8 cellular contexts compared by ENCODE assay signal in genomic region chr7:99557940-99558305, GRCh38. TPM values are rescaled to one million over a fixed set of nuclear protein-coding genes. Genes with fewer than 3 reads are reported as not detected.
A peak's percentile ranks its signal among the peaks of the same experiment; 100 is the strongest.
DNase-seq lines count a peak whose midpoint lies in the region; ATAC-seq, FAIRE-seq and TF ChIP-seq lines count a peak whose summit lies in the region.

No MANE protein-coding gene starts in this region.

- peak overlapping the region; percentile 73 for H4K5ac ChIP-seq in mesendoderm (ENCODE audit: low read length)

- no peak for TF ChIP-seq EP300 in K562 (IDR thresholded peaks at IDR 0.05; ENCODE audit: low read length)

- peak overlapping the region; percentile 10 for H2BK5ac ChIP-seq in mesendoderm (ENCODE audit: low read length)

- peak overlapping the region; percentile 100 for H3K4me2 ChIP-seq in K562 (ENCODE audit: insufficient read depth, low read length)
- H3K4me2 ChIP-seq in mesendoderm (ENCODE audit: low read length) = peak overlapping the region; percentile 90

- peaks cover 26% of the 10 kb centered on the region for H3K79me1 ChIP-seq in mesendoderm (ENCODE audit: low read length)

- in situ Hi-C loops in K562 (cut with MboI) = no loop called here

- no peak for FAIRE-seq in K562 (lab: Jason Lieb, UNC)

- H3K27me3 ChIP-seq in heart left ventricle (no peaks in the 10 kb centered on the region), K562 (ENCODE audit: control insufficient read depth in 2 of 2, insufficient read depth in 2 of 2, low read length in 2 of 2) (no peaks in the 10 kb centered on the region), mesendoderm (ENCODE audit: insufficient read depth, low read length, poor library complexity) (no peaks in the 10 kb centered on the region), uterus (no peaks in the 10 kb centered on the region)

- H3K79me2 ChIP-seq in K562 (ENCODE audit: control insufficient read depth, insufficient read depth, low read length) (peaks cover 62% of the 10 kb centered on the region), mesendoderm (ENCODE audit: control insufficient read depth, insufficient read depth, low read length) (peaks cover 35% of the 10 kb centered on the region)

- peak overlapping the region; percentile 58 to 99 (median 88) for H3K4me3 ChIP-seq in heart left ventricle
- peak overlapping the region; percentile 88 for H3K4me3 ChIP-seq in K562
- peak overlapping the region; percentile 97 for H3K4me3 ChIP-seq in mesendoderm (ENCODE audit: low read length)
- H3K4me3 ChIP-seq in uterus = peak overlapping the region; percentile 88 to 95

- peak overlapping the region; percentile 96 for H2AK5ac ChIP-seq in mesendoderm (ENCODE audit: low read length)

- CTCF ChIA-PET in K562 (lab: Yijun Ruan, JAX; ENCODE audit: low intra/inter-chr PET ratio) = no interaction called here

- TF ChIP-seq RAD21 in K562 (CRISPR knock-in tag; conservative IDR thresholded peaks at IDR 0.05 in 1 of 2, IDR thresholded peaks at IDR 0.05 in 1 of 2) = no peak

- peak overlapping the region; percentile 100 for H3K9ac ChIP-seq in K562 (ENCODE audit: insufficient read depth in 1 of 2, low read depth in 2 of 2, low read length in 2 of 2)
- peak overlapping the region; percentile 99 for H3K9ac ChIP-seq in mesendoderm (ENCODE audit: low read length)

- no peaks in the 10 kb centered on the region for H3K9me3 ChIP-seq in heart left ventricle
- H3K9me3 ChIP-seq in K562 (replicated peaks; ENCODE audit: control insufficient read depth, insufficient read depth, low read depth, low read length) = no peaks in the 10 kb centered on the region
- no peaks in the 10 kb centered on the region for H3K9me3 ChIP-seq in uterus

- H3K27ac ChIP-seq in heart left ventricle (peak overlapping the region; percentile 91 to 99 (median 96)), K562 (ENCODE audit: extremely low read depth, low read depth, low read length) (peak overlapping the region; percentile 95), mesendoderm (ENCODE audit: low read depth, low read length) (peak overlapping the region; percentile 41), uterus (peak overlapping the region; percentile 94 to 95)

- H2AFZ ChIP-seq in K562 (ENCODE audit: low read depth, low read length) = peak overlapping the region; percentile 92

- no TSS peak for BruUV-seq in K562 (replicated peaks; lab: Mats Ljungman, UMichigan)

- H4K20me1 ChIP-seq in K562 (replicated peaks; ENCODE audit: control insufficient read depth, insufficient read depth, low read length) = peaks cover 13% of the 10 kb centered on the region; the same call in 1 of the 2 replicates

- no peak overlapping the region for H4K8ac ChIP-seq in mesendoderm (ENCODE audit: low read depth, low read length)

- peak overlapping the region; percentile 20 for H3K18ac ChIP-seq in mesendoderm (ENCODE audit: low read length)

- H3K36me3 ChIP-seq in heart left ventricle (peaks cover 0 to 66% (median 44%) of the 10 kb centered on the region in 9 donors), K562 (ENCODE audit: control insufficient read depth, insufficient read depth, low read length) (peaks cover 69% of the 10 kb centered on the region), mesendoderm (ENCODE audit: control insufficient read depth, insufficient read depth, low read length) (peaks cover 11% of the 10 kb centered on the region), uterus (no peaks in the 10 kb centered on the region)

- peaks cover 8% of the 10 kb centered on the region for H3K9me1 ChIP-seq in K562 (ENCODE audit: control insufficient read depth, insufficient read depth, low read length)

- peak in 1 of 12 donors; percentile 6 for TF ChIP-seq CTCF in heart left ventricle (IDR thresholded peaks at IDR 0.05)
- TF ChIP-seq CTCF in K562 (IDR thresholded peaks at IDR 0.05 in 2 of 3, conservative IDR thresholded peaks at IDR 0.05 in 1 of 3; ENCODE audit: insufficient read depth in 2 of 3, low read depth in 1 of 3, low read length in 3 of 3) = no peak
- no peak for TF ChIP-seq CTCF in uterus (IDR thresholded peaks at IDR 0.05)

- H3K23ac ChIP-seq in mesendoderm (ENCODE audit: low read length) = peak overlapping the region; percentile 25

- no peak overlapping the region for H2BK120ac ChIP-seq in mesendoderm (ENCODE audit: low read depth, low read length)

- ATAC-seq in heart left ventricle (peak in 2 of 4 donors; percentile 60 to 73), Right ventricle myocardium inferior (no peak), HG03342 (IDR thresholded peaks at IDR 0.05; ENCODE audit: unreplicated experiment) (peak; percentile 35), K562 (peak; percentile 69)

- 1 to 3% (median 1%) methylated on average over 17 of the region's 17 CpGs for WGBS in heart left ventricle, 4 donors
- WGBS in K562 (ENCODE audit: insufficient coverage, low coverage, missing lambda C conversion rate) = under 1% methylated on average over 17 of the region's 17 CpGs
- no CpG with 5 or more reads among the region's 17 CpGs for WGBS in mesendoderm (ENCODE audit: extremely low coverage, insufficient coverage, low lambda C conversion rate)

- H3K4ac ChIP-seq in mesendoderm (ENCODE audit: low read depth, low read length) = peak overlapping the region; percentile 9

- peaks cover 0 to 39% (median 24%) of the 10 kb centered on the region in 12 donors for H3K4me1 ChIP-seq in heart left ventricle
- H3K4me1 ChIP-seq in K562 (replicated peaks in 1 of 2; ENCODE audit: control insufficient read depth in 2 of 2, insufficient read depth in 2 of 2, low read length in 2 of 2) = peaks cover 16 to 23% of the 10 kb centered on the region in 2 experiments
- H3K4me1 ChIP-seq in mesendoderm (ENCODE audit: control insufficient read depth, low read depth, low read length) = peaks cover 3% of the 10 kb centered on the region
- peaks cover 5 to 9% of the 10 kb centered on the region in 2 donors for H3K4me1 ChIP-seq in uterus

- POLR2A ChIA-PET in K562 (lab: Yijun Ruan, JAX) = interaction anchor here (0.6 to 4.5 kb wide), 27 partner anchors 8 to 547 kb away, joined by 3 to 31 read pairs (median 5); partner anchors contain the start of genes BUD31, PDAP1, TRIM4 and ZKSCAN5

- H2BK15ac ChIP-seq in mesendoderm (replicated peaks; ENCODE audit: low read depth) = no peak overlapping the region

- no peak for DNase-seq in heart left ventricle
- no peak for DNase-seq in Right ventricle myocardium inferior (ENCODE audit: missing footprints)
- DNase-seq in K562 (ENCODE audit: extremely low read depth in 1 of 4, low spot score in 3 of 4) = no peak
- DNase-seq in mesendoderm = peak; percentile 37
- no peak for DNase-seq in uterus
- no peak for DNase-seq in posterior vena cava (ENCODE audit: low spot score)
- no peak for DNase-seq in NCI-H2227 treated with DMSO at 0.1 percent for 48 hours (lab: John Stamatoyannopoulos, UW)

- TF ChIP-seq POLR2A in heart left ventricle (IDR thresholded peaks at IDR 0.05) = no peak
- TF ChIP-seq POLR2A in K562 (conservative IDR thresholded peaks at IDR 0.05) = no peak
- no peak for TF ChIP-seq POLR2A in uterus (IDR thresholded peaks at IDR 0.05)

- intact Hi-C loops in heart left ventricle (cut with DNase I) = loop anchor here in 9 of 10 donors (1.0 to 10.0 kb wide), 6 partner anchors 46 to 123 kb away; partner anchors contain the start of genes ZKSCAN5 (in 6 of the 9), ZNF394 (in 6 of the 9), ZSCAN25 (in 2 of the 9) and CPSF4 (in 1 of the 9)
- intact Hi-C loops in Right ventricle myocardium inferior (cut with DNase I) = no loop called here
- intact Hi-C loops in K562 (cut with micrococcal nuclease) = loop anchor here (2.0 to 10.0 kb wide), 2 partner anchors 59 to 83 kb away; partner anchors contain the start of genes ZNF789 and ZSCAN25
- intact Hi-C loops in uterus (cut with DNase I; ENCODE audit: low total_unique reads) = no loop called here
- intact Hi-C loops in posterior vena cava (cut with DNase I) = no loop called here

- H3K56ac ChIP-seq in mesendoderm (ENCODE audit: low read length) = peak overlapping the region; percentile 97

RNA-seq across cellular contexts. Expression of gene ZNF655, which starts 0.5 kb away (rescaled TPM):
- total RNA-seq in heart left ventricle (10 to 100 TPM; 26.8 to 48.0 (median 32.8) TPM), Right ventricle myocardium inferior (28.3 TPM), K562 (2014; rRNA removed) (85.6 and 123 TPM in 2 replicates), K562 (2014; rRNA removed; fragmentation: Illumina TruSeq; extraction: Trizol) (94.7 and 105 TPM in 2 replicates), K562 (2015; rRNA removed; fragmentation: Illumina TruSeq; extraction: Trizol) (94.4 and 95.2 TPM in 2 replicates), K562 (2021) (68.1 and 78.1 TPM in 2 replicates), uterus (100 to 1,000 TPM in 2 of 4 donors, 10 to 100 TPM in 2; 37.1 to 142 (median 99.9) TPM), posterior vena cava (10 to 100 TPM; 55.2 to 75.5 TPM)
- polyA plus RNA-seq in heart left ventricle (10 to 100 TPM; 28.8 to 36.1 TPM), K562 (2011; rRNA removed) (81.3 and 112 TPM in 2 replicates), K562 (2014; fragmentation: Illumina TruSeq; extraction: Trizol) (101 and 103 TPM in 2 replicates), K562 (2014; fragmentation: Nextera tagmentation; extraction: Ambion mirVana) (10 to 100 TPM; 25.7 to 34.1 TPM), K562 (2014; rRNA removed) (130 and 137 TPM in 2 replicates)
- total RNA-seq in K562 (2011; cell fraction: chromatin; rRNA removed; ENCODE audit: low replicate concordance) = 232 and 346 TPM in 2 replicates
- 147 and 170 TPM in 2 replicates for total RNA-seq in K562 (2011; cell fraction: nucleolus; rRNA removed)
- total RNA-seq in K562 (2011; cell fraction: nucleoplasm; rRNA removed) = 249 and 393 TPM in 2 replicates
- 55.1 and 81.1 TPM in 2 replicates for polyA plus RNA-seq in K562 (2011; cell fraction: cytosol; rRNA removed)
- 163 and 255 TPM in 2 replicates for polyA plus RNA-seq in K562 (2011; cell fraction: nucleus; rRNA removed)
- 60.6 and 75.6 TPM in 2 replicates for polyA plus RNA-seq in K562 (2012)
- 89.6 and 93.8 TPM in 2 replicates for polyA minus RNA-seq in K562 (2011; rRNA and poly(A)+ RNA removed)
- 31.9 and 33.0 TPM in 2 replicates for polyA minus RNA-seq in K562 (2011; cell fraction: cytosol; rRNA and poly(A)+ RNA removed)
- 105 and 112 TPM in 2 replicates for polyA minus RNA-seq in K562 (2011; cell fraction: nucleus; rRNA and poly(A)+ RNA removed)
- 34.9 TPM for polyA plus RNA-seq in mesendoderm (2013, experiment 1 of 2)
- 35.4 TPM for polyA plus RNA-seq in mesendoderm (2013, experiment 2 of 2)

RNA-seq across cellular contexts. Expression of gene FAM200A, which starts 6.0 kb away (rescaled TPM):
- total RNA-seq in heart left ventricle (1 to 10 TPM; 4.7 to 7.1 (median 5.3) TPM), Right ventricle myocardium inferior (6.8 TPM), K562 (2014; rRNA removed) (6.3 and 6.4 TPM in 2 replicates), K562 (2014; rRNA removed; fragmentation: Illumina TruSeq; extraction: Trizol) (8.3 and 10.2 TPM in 2 replicates), K562 (2015; rRNA removed; fragmentation: Illumina TruSeq; extraction: Trizol) (9.4 and 10.0 TPM in 2 replicates), K562 (2021) (6.3 and 7.0 TPM in 2 replicates), uterus (10 to 100 TPM in 1 of 4 donors, 1 to 10 TPM in 3; 1.3 to 22.6 (median 5.1) TPM), posterior vena cava (1 to 10 TPM; 3.2 to 5.4 TPM)
- polyA plus RNA-seq in heart left ventricle (1 to 10 TPM; 5.8 to 6.6 TPM), K562 (2011; rRNA removed) (6.8 and 11.2 TPM in 2 replicates), K562 (2014; fragmentation: Illumina TruSeq; extraction: Trizol) (10.3 and 11.3 TPM in 2 replicates), K562 (2014; fragmentation: Nextera tagmentation; extraction: Ambion mirVana) (1 to 10 TPM; 3.3 to 4.3 TPM), K562 (2014; rRNA removed) (7.9 and 9.0 TPM in 2 replicates)
- 6.9 and 16.6 TPM in 2 replicates for total RNA-seq in K562 (2011; cell fraction: chromatin; rRNA removed; ENCODE audit: low replicate concordance)
- total RNA-seq in K562 (2011; cell fraction: nucleolus; rRNA removed) = 7.0 and 9.2 TPM in 2 replicates
- total RNA-seq in K562 (2011; cell fraction: nucleoplasm; rRNA removed) = 5.3 and 6.7 TPM in 2 replicates
- polyA plus RNA-seq in K562 (2011; cell fraction: cytosol; rRNA removed) = 3.9 and 4.3 TPM in 2 replicates
- 2.0 and 2.3 TPM in 2 replicates for polyA plus RNA-seq in K562 (2011; cell fraction: nucleus; rRNA removed)
- polyA plus RNA-seq in K562 (2012) = 5.5 and 5.8 TPM in 2 replicates
- 7.5 and 8.0 TPM in 2 replicates for polyA minus RNA-seq in K562 (2011; rRNA and poly(A)+ RNA removed)
- 3.4 and 4.9 TPM in 2 replicates for polyA minus RNA-seq in K562 (2011; cell fraction: cytosol; rRNA and poly(A)+ RNA removed)
- 5.3 and 6.8 TPM in 2 replicates for polyA minus RNA-seq in K562 (2011; cell fraction: nucleus; rRNA and poly(A)+ RNA removed)
- 3.8 TPM for polyA plus RNA-seq in mesendoderm (2013, experiment 1 of 2)
- polyA plus RNA-seq in mesendoderm (2013, experiment 2 of 2) = 3.8 TPM

RNA-seq across cellular contexts. Expression of gene TMEM225B, which starts 40.1 kb away (rescaled TPM):
- total RNA-seq in heart left ventricle (under 1 TPM in 4 of 9 donors, not detected in 5; 0.29 to 0.52 (median 0.51) TPM), Right ventricle myocardium inferior (not detected), K562 (2014; rRNA removed) (0.61 and 0.73 TPM in 2 replicates), K562 (2014; rRNA removed; fragmentation: Illumina TruSeq; extraction: Trizol) (0.18 and 0.70 TPM in 2 replicates), K562 (2015; rRNA removed; fragmentation: Illumina TruSeq; extraction: Trizol) (0.51 and 0.79 TPM in 2 replicates), K562 (2021) (0.60 and 1.3 TPM in 2 replicates), uterus (1 to 10 TPM in 1 of 4 donors, under 1 TPM in 3; 0.29 to 2.2 (median 0.66) TPM), posterior vena cava (1 to 10 TPM in 1 of 2 donors, under 1 TPM in 1; 0.57 to 2.0 TPM)
- polyA plus RNA-seq in heart left ventricle (under 1 TPM in 1 of 2 donors, not detected in 1; 0.10 TPM), K562 (2011; rRNA removed) (0.56 and 0.93 TPM in 2 replicates), K562 (2014; fragmentation: Illumina TruSeq; extraction: Trizol) (0.32 and 0.68 TPM in 2 replicates), K562 (2014; fragmentation: Nextera tagmentation; extraction: Ambion mirVana) (under 1 TPM; 0.08 to 0.25 TPM), K562 (2014; rRNA removed) (0.62 and 0.94 TPM in 2 replicates)
- 0.42 and 0.51 TPM in 2 replicates for total RNA-seq in K562 (2011; cell fraction: chromatin; rRNA removed; ENCODE audit: low replicate concordance)
- total RNA-seq in K562 (2011; cell fraction: nucleolus; rRNA removed) = 4.0 and 4.3 TPM in 2 replicates
- 1.6 and 1.8 TPM in 2 replicates for total RNA-seq in K562 (2011; cell fraction: nucleoplasm; rRNA removed)
- polyA plus RNA-seq in K562 (2011; cell fraction: cytosol; rRNA removed) = 0.30 and 1.1 TPM in 2 replicates
- polyA plus RNA-seq in K562 (2011; cell fraction: nucleus; rRNA removed) = 2.6 and 4.8 TPM in 2 replicates
- 0.64 and 0.65 TPM in 2 replicates for polyA plus RNA-seq in K562 (2012)
- polyA minus RNA-seq in K562 (2011; rRNA and poly(A)+ RNA removed) = 0.36 and 0.74 TPM in 2 replicates
- not detected in 2 replicates for polyA minus RNA-seq in K562 (2011; cell fraction: cytosol; rRNA and poly(A)+ RNA removed)
- polyA minus RNA-seq in K562 (2011; cell fraction: nucleus; rRNA and poly(A)+ RNA removed) = 2.2 TPM in 2 replicates
- polyA plus RNA-seq in mesendoderm (2013, experiment 1 of 2) = 0.04 TPM
- polyA plus RNA-seq in mesendoderm (2013, experiment 2 of 2) = not detected

RNA-seq across cellular contexts. Expression of gene ZKSCAN5, which starts 53.5 kb away (rescaled TPM):
- total RNA-seq in heart left ventricle (1 to 10 TPM; 5.6 to 9.6 (median 7.1) TPM), Right ventricle myocardium inferior (6.7 TPM), K562 (2014; rRNA removed) (14.4 and 15.4 TPM in 2 replicates), K562 (2014; rRNA removed; fragmentation: Illumina TruSeq; extraction: Trizol) (18.8 and 19.0 TPM in 2 replicates), K562 (2015; rRNA removed; fragmentation: Illumina TruSeq; extraction: Trizol) (17.5 and 17.9 TPM in 2 replicates), K562 (2021) (14.3 and 15.4 TPM in 2 replicates), uterus (10 to 100 TPM in 1 of 4 donors, 1 to 10 TPM in 3; 3.1 to 15.5 (median 9.2) TPM), posterior vena cava (1 to 10 TPM; 5.9 to 7.0 TPM)
- polyA plus RNA-seq in heart left ventricle (1 to 10 TPM; 2.1 to 5.8 TPM), K562 (2011; rRNA removed) (10.9 and 15.0 TPM in 2 replicates), K562 (2014; fragmentation: Illumina TruSeq; extraction: Trizol) (14.4 and 15.7 TPM in 2 replicates), K562 (2014; fragmentation: Nextera tagmentation; extraction: Ambion mirVana) (1 to 10 TPM; 4.2 to 8.8 TPM), K562 (2014; rRNA removed) (9.5 and 10.3 TPM in 2 replicates)
- total RNA-seq in K562 (2011; cell fraction: chromatin; rRNA removed; ENCODE audit: low replicate concordance) = 35.9 and 48.1 TPM in 2 replicates
- total RNA-seq in K562 (2011; cell fraction: nucleolus; rRNA removed) = 26.8 TPM in 2 replicates
- total RNA-seq in K562 (2011; cell fraction: nucleoplasm; rRNA removed) = 28.6 and 31.7 TPM in 2 replicates
- 5.8 and 6.9 TPM in 2 replicates for polyA plus RNA-seq in K562 (2011; cell fraction: cytosol; rRNA removed)
- polyA plus RNA-seq in K562 (2011; cell fraction: nucleus; rRNA removed) = 9.0 and 10.9 TPM in 2 replicates
- polyA plus RNA-seq in K562 (2012) = 10.0 and 11.0 TPM in 2 replicates
- polyA minus RNA-seq in K562 (2011; rRNA and poly(A)+ RNA removed) = 31.5 and 37.9 TPM in 2 replicates
- polyA minus RNA-seq in K562 (2011; cell fraction: cytosol; rRNA and poly(A)+ RNA removed) = 12.6 and 15.7 TPM in 2 replicates
- 8.8 and 13.1 TPM in 2 replicates for polyA minus RNA-seq in K562 (2011; cell fraction: nucleus; rRNA and poly(A)+ RNA removed)
- 8.6 TPM for polyA plus RNA-seq in mesendoderm (2013, experiment 1 of 2)
- 8.9 TPM for polyA plus RNA-seq in mesendoderm (2013, experiment 2 of 2)

RNA-seq across cellular contexts. Expression of gene ZNF394, which starts 57.8 kb away (rescaled TPM):
- total RNA-seq in heart left ventricle (10 to 100 TPM; 12.4 to 23.0 (median 15.2) TPM), Right ventricle myocardium inferior (17.6 TPM), K562 (2014; rRNA removed) (24.2 and 25.6 TPM in 2 replicates), K562 (2014; rRNA removed; fragmentation: Illumina TruSeq; extraction: Trizol) (31.4 and 32.2 TPM in 2 replicates), K562 (2015; rRNA removed; fragmentation: Illumina TruSeq; extraction: Trizol) (28.1 and 28.9 TPM in 2 replicates), K562 (2021) (25.5 and 27.8 TPM in 2 replicates), uterus (10 to 100 TPM; 22.8 to 55.0 (median 43.3) TPM), posterior vena cava (10 to 100 TPM; 17.5 to 20.0 TPM)
- polyA plus RNA-seq in heart left ventricle (10 to 100 TPM; 13.9 to 16.0 TPM), K562 (2011; rRNA removed) (11.7 and 17.7 TPM in 2 replicates), K562 (2014; fragmentation: Illumina TruSeq; extraction: Trizol) (23.7 and 25.5 TPM in 2 replicates), K562 (2014; fragmentation: Nextera tagmentation; extraction: Ambion mirVana) (1 to 10 TPM; 2.9 to 4.0 TPM), K562 (2014; rRNA removed) (20.2 and 23.5 TPM in 2 replicates)
- total RNA-seq in K562 (2011; cell fraction: chromatin; rRNA removed; ENCODE audit: low replicate concordance) = 106 and 122 TPM in 2 replicates
- 76.9 and 77.9 TPM in 2 replicates for total RNA-seq in K562 (2011; cell fraction: nucleolus; rRNA removed)
- total RNA-seq in K562 (2011; cell fraction: nucleoplasm; rRNA removed) = 80.1 and 95.3 TPM in 2 replicates
- 12.6 and 14.8 TPM in 2 replicates for polyA plus RNA-seq in K562 (2011; cell fraction: cytosol; rRNA removed)
- polyA plus RNA-seq in K562 (2011; cell fraction: nucleus; rRNA removed) = 14.0 and 14.8 TPM in 2 replicates
- 19.1 and 20.0 TPM in 2 replicates for polyA plus RNA-seq in K562 (2012)
- polyA minus RNA-seq in K562 (2011; rRNA and poly(A)+ RNA removed) = 29.6 and 33.5 TPM in 2 replicates
- 12.2 and 22.6 TPM in 2 replicates for polyA minus RNA-seq in K562 (2011; cell fraction: cytosol; rRNA and poly(A)+ RNA removed)
- polyA minus RNA-seq in K562 (2011; cell fraction: nucleus; rRNA and poly(A)+ RNA removed) = 14.9 and 16.7 TPM in 2 replicates
- polyA plus RNA-seq in mesendoderm (2013, experiment 1 of 2) = 12.0 TPM
- polyA plus RNA-seq in mesendoderm (2013, experiment 2 of 2) = 11.7 TPM

Comparison
In these comparisons a context has a peak if more than half of its experiments do, and no peak if none do; other contexts are left out.
1. intact Hi-C loops: an anchor here in heart left ventricle (1.0 to 10.0 kb wide) and K562 (2.0 to 10.0 kb wide); none called in Right ventricle myocardium inferior, uterus and posterior vena cava.
2. H3K27ac ChIP-seq: peak in every context shown above with its lines; median percentile 96 in heart left ventricle; 95 in K562; 94 in uterus; 41 in mesendoderm.